8 cellular contexts compared by ENCODE assay signal in genomic region chr12:32680787-32681186, GRCh38. TPM values are rescaled to one million over a fixed set of nuclear protein-coding genes. Genes with fewer than 3 reads are reported as not detected.
DNase-seq lines count a peak whose midpoint lies in the region; ATAC-seq and TF ChIP-seq lines count a peak whose summit lies in the region.

No MANE protein-coding gene starts in this region.

- TF ChIP-seq EP300 in gastroesophageal sphincter (IDR thresholded peaks at IDR 0.05) = no peak

- peaks cover 29% of the 10 kb centered on the region for H3K4me1 Mint-ChIP-seq in activated naive CD4-positive, alpha-beta T cell treated with anti-CD3 and anti-CD28 coated beads, Interleukin-2, amount 10 ng/mL, durations not matched to agents 7 days and 5 days
- H3K4me1 Mint-ChIP-seq in activated B cell treated with CpG ODN at 0.5 μM for 24 hours = peaks cover 25% of the 10 kb centered on the region
- peaks cover 11 to 21% of the 10 kb centered on the region in 2 donors for H3K4me1 Mint-ChIP-seq in stimulated activated naive B cell treated with anti-CD40 and anti-IgM and Interleukin-4, amounts not matched to agents 10 μg/mL and 1 μg/mL and 100 μg/mL, for 72 hours

- TF ChIP-seq POLR2A in gastroesophageal sphincter (IDR thresholded peaks at IDR 0.05) = no peak

- TF ChIP-seq CTCF in activated B cell treated with CpG ODN at 0.5 μM for 24 hours (IDR thresholded peaks at IDR 0.05) (no peak), gastroesophageal sphincter (IDR thresholded peaks at IDR 0.05) (no peak)

- H3K4me3 Mint-ChIP-seq in activated naive CD4-positive, alpha-beta T cell treated with anti-CD3 and anti-CD28 coated beads, Interleukin-2, amount 10 ng/mL, durations not matched to agents 7 days and 5 days = peak overlapping the region; percentile 92
- peak overlapping the region; percentile 90 for H3K4me3 Mint-ChIP-seq in activated B cell treated with CpG ODN at 0.5 μM for 24 hours
- H3K4me3 Mint-ChIP-seq in stimulated activated naive B cell treated with anti-CD40 and anti-IgM and Interleukin-4, amounts not matched to agents 10 μg/mL and 1 μg/mL and 100 μg/mL, for 72 hours = peak overlapping the region in 1 of 2 donors; percentile 96

- H3K4me1 ChIP-seq in gastroesophageal sphincter = peaks cover 0 to 41% (median 0%) of the 10 kb centered on the region in 3 donors
- peaks cover 0 to 16% (median 14%) of the 10 kb centered on the region in 5 donors for H3K4me1 ChIP-seq in subcutaneous abdominal adipose tissue (ENCODE audit: control insufficient read depth in 5 of 5, insufficient read depth in 5 of 5, low read length in 5 of 5)

- POLR2A ChIA-PET in activated B cell treated with CpG ODN at 0.5 μM for 24 hours (lab: Charles Lee) = no interaction called here

- no peaks in the 10 kb centered on the region for H3K9me3 Mint-ChIP-seq in activated naive CD4-positive, alpha-beta T cell treated with anti-CD3 and anti-CD28 coated beads, Interleukin-2, amount 10 ng/mL, durations not matched to agents 7 days and 5 days
- no peaks in the 10 kb centered on the region for H3K9me3 Mint-ChIP-seq in activated B cell treated with CpG ODN at 0.5 μM for 24 hours
- no peaks in the 10 kb centered on the region for H3K9me3 Mint-ChIP-seq in stimulated activated naive B cell treated with anti-CD40 and anti-IgM and Interleukin-4, amounts not matched to agents 10 μg/mL and 1 μg/mL and 100 μg/mL, for 72 hours

- H3K36me3 ChIP-seq in gastroesophageal sphincter (no peaks in the 10 kb centered on the region), subcutaneous abdominal adipose tissue (ENCODE audit: control insufficient read depth in 5 of 5, insufficient read depth in 5 of 5, low read length in 5 of 5) (peaks cover 0 to 5% (median 0%) of the 10 kb centered on the region in 5 donors)

- H3K9ac ChIP-seq in subcutaneous abdominal adipose tissue (ENCODE audit: low read length in 5 of 5) = peak overlapping the region in 1 of 5 donors; percentile 32

- no peak for DNase-seq in activated naive CD4-positive, alpha-beta T cell treated with anti-CD3 and anti-CD28 coated beads, Interleukin-2, amount 10 ng/mL, durations not matched to agents 7 days and 5 days
- no peak for DNase-seq in activated naive CD4-positive, alpha-beta T cell (lab: John Stamatoyannopoulos, UW)
- no peak for DNase-seq in activated B cell treated with CpG ODN at 0.5 μM for 24 hours
- DNase-seq in stimulated activated naive B cell treated with anti-CD40 and anti-IgM and Interleukin-4, amounts not matched to agents 10 μg/mL and 1 μg/mL and 100 μg/mL, for 72 hours = no peak

- no peak overlapping the region for H3K27ac Mint-ChIP-seq in activated naive CD4-positive, alpha-beta T cell treated with anti-CD3 and anti-CD28 coated beads, Interleukin-2, amount 10 ng/mL, durations not matched to agents 7 days and 5 days
- H3K27ac Mint-ChIP-seq in activated B cell treated with CpG ODN at 0.5 μM for 24 hours = no peak overlapping the region
- H3K27ac Mint-ChIP-seq in stimulated activated naive B cell treated with anti-CD40 and anti-IgM and Interleukin-4, amounts not matched to agents 10 μg/mL and 1 μg/mL and 100 μg/mL, for 72 hours = no peak overlapping the region

- H3K4me3 ChIP-seq in gastroesophageal sphincter (peak overlapping the region in 1 of 2 donors; percentile 97), subcutaneous abdominal adipose tissue (ENCODE audit: low read depth in 1 of 5, low read length in 5 of 5) (no peak overlapping the region)

- H3K36me3 Mint-ChIP-seq in activated naive CD4-positive, alpha-beta T cell treated with anti-CD3 and anti-CD28 coated beads, Interleukin-2, amount 10 ng/mL, durations not matched to agents 7 days and 5 days = peaks cover 17% of the 10 kb centered on the region
- peaks cover 22% of the 10 kb centered on the region for H3K36me3 Mint-ChIP-seq in activated B cell treated with CpG ODN at 0.5 μM for 24 hours (ENCODE audit: low read depth)
- peaks cover 9 to 14% of the 10 kb centered on the region in 2 donors for H3K36me3 Mint-ChIP-seq in stimulated activated naive B cell treated with anti-CD40 and anti-IgM and Interleukin-4, amounts not matched to agents 10 μg/mL and 1 μg/mL and 100 μg/mL, for 72 hours

- H3K27ac ChIP-seq in gastroesophageal sphincter = peak overlapping the region; percentile 70 to 97 (median 96)
- peak overlapping the region; percentile 92 for H3K27ac ChIP-seq in subcutaneous abdominal adipose tissue (ENCODE audit: low read depth, low read length)

- H3K27me3 ChIP-seq in gastroesophageal sphincter (no peaks in the 10 kb centered on the region), subcutaneous abdominal adipose tissue (ENCODE audit: control insufficient read depth in 5 of 5, insufficient read depth in 4 of 5, low read length in 5 of 5) (no peaks in the 10 kb centered on the region)

- CTCF ChIA-PET in activated naive CD4-positive, alpha-beta T cell treated with anti-CD3 and anti-CD28 coated beads, Interleukin-2, amount 10 ng/mL, durations not matched to agents 7 days and 5 days (lab: Charles Lee) = interaction anchor here (0.6 kb wide), 1 partner anchor 9 kb away, joined by 3 read pairs; no protein-coding TSS in a partner anchor
- CTCF ChIA-PET in activated B cell treated with CpG ODN at 0.5 μM for 24 hours (lab: Charles Lee) = no interaction called here

- no peaks in the 10 kb centered on the region for H3K27me3 Mint-ChIP-seq in activated naive CD4-positive, alpha-beta T cell treated with anti-CD3 and anti-CD28 coated beads, Interleukin-2, amount 10 ng/mL, durations not matched to agents 7 days and 5 days
- no peaks in the 10 kb centered on the region for H3K27me3 Mint-ChIP-seq in activated B cell treated with CpG ODN at 0.5 μM for 24 hours
- no peaks in the 10 kb centered on the region for H3K27me3 Mint-ChIP-seq in stimulated activated naive B cell treated with anti-CD40 and anti-IgM and Interleukin-4, amounts not matched to agents 10 μg/mL and 1 μg/mL and 100 μg/mL, for 72 hours

- intact Hi-C loops in activated B cell treated with CpG ODN at 0.5 μM for 24 hours (cut with micrococcal nuclease) = no loop called here

- ATAC-seq in activated B cell treated with CpG ODN at 0.5 μM for 24 hours (ENCODE audit: low read depth) = no peak
- ATAC-seq in gastroesophageal sphincter = no peak
- ATAC-seq in stimulated activated naive B cell treated with anti-CD40 and anti-IgM and Interleukin-4, amounts not matched to agents 10 μg/mL and 1 μg/mL and 100 μg/mL, for 72 hours (replicated peaks) = no peak
- ATAC-seq in HG03280 (IDR thresholded peaks at IDR 0.05; ENCODE audit: unreplicated experiment) = no peak
- no peak for ATAC-seq in GM21447 (IDR thresholded peaks at IDR 0.05; ENCODE audit: unreplicated experiment)

- no peaks in the 10 kb centered on the region for H3K9me3 ChIP-seq in gastroesophageal sphincter
- no peaks in the 10 kb centered on the region for H3K9me3 ChIP-seq in subcutaneous abdominal adipose tissue (ENCODE audit: control insufficient read depth in 5 of 5, low read length in 5 of 5)

RNA-seq across cellular contexts. Expression of gene DNM1L, which starts 1.7 kb away (rescaled TPM):
- total RNA-seq in activated B cell treated with CpG ODN at 0.5 μM for 24 hours = 67.8 and 83.1 TPM in 2 replicates
- 100 to 1,000 TPM in 1 of 4 donors, 10 to 100 TPM in 3; 66.9 to 109 (median 88.3) TPM for total RNA-seq in gastroesophageal sphincter
